30 cellular contexts compared by ENCODE assay signal in genomic region chr2:103459302-103459701, GRCh38.
DNase-seq lines count a peak whose midpoint lies in the region; ATAC-seq and TF ChIP-seq lines count a peak whose summit lies in the region.
"Had no signal": no experiment of that assay in that cellular context is flagged by ENCODE, and none has a peak within 500 bp of the region (broad histone marks: within the 10 kb centered on the region; RNA-seq: fewer than 3 reads in every experiment).

No MANE protein-coding gene starts in this region.

- H3K9ac ChIP-seq in endodermal cell (ENCODE audit: extremely low read depth, low read length, poor library complexity, severe bottlenecking), result no peak overlapping the region

- H3K27me3 ChIP-seq in endodermal cell (ENCODE audit: control insufficient read depth, insufficient read depth, low read length, poor library complexity, severe bottlenecking), result no peaks in the 10 kb centered on the region
- H3K27me3 ChIP-seq: adrenal gland, breast epithelium, left lung, MG63, Peyer's patch, thyroid gland had no signal

- peaks cover 7% of the 10 kb centered on the region for H3K9me3 ChIP-seq in endodermal cell (ENCODE audit: control insufficient read depth, low read length)
- H3K9me3 ChIP-seq: adrenal gland, breast epithelium, MG63, Peyer's patch, thyroid gland had no signal

- DNase-seq in DMS 273 treated with DMSO at 0.1 percent for 48 hours (lab: John Stamatoyannopoulos, UW) (peak; percentile 1), NCI-H2171 (lab: John Stamatoyannopoulos, UW) (peak; percentile 32), endodermal cell (no peak), 8988T (no peak), Calu3 (no peak), COLO829 (ENCODE audit: low spot score) (no peak)
- DNase-seq: activated CD4-positive, alpha-beta T cell treated with anti-CD3 and anti-CD28 coated beads, Interleukin-2, amount 50 U/mL, for 4 hours; activated gamma-delta T cell treated with Interleukin-2 at 50 U/mL for 16 hours; activated T-cell treated with anti-CD3 and anti-CD28 coated beads for 4 hours; adrenal gland; CD4-positive, alpha-beta T cell; EL; glutamatergic neuron; IMR-90; left lung; MG63; midbrain; NCI-H2029; NCI-H774; Peyer's patch; posterior cingulate gyrus; stimulated activated CD4-positive, alpha-beta T cell treated with anti-CD3 and anti-CD28 coated beads, Interleukin-2, amount 100 ng/mL, for 24 hours; stimulated activated naive B cell treated with anti-CD40 and anti-IgM and Interleukin-4, amounts not matched to agents 10 μg/mL and 1 μg/mL and 100 μg/mL, for 72 hours had no signal

- H3K27ac Mint-ChIP-seq in endodermal cell (no peak overlapping the region), Calu3 (ENCODE audit: unreplicated experiment) (no peak overlapping the region)
- H3K27ac Mint-ChIP-seq: CD4-positive, alpha-beta T cell; natural killer cell treated with Interleukin-12 subunit alpha and Interleukin-12 subunit beta and Interleukin-15 and Interleukin-18, amount 100 ng/mL, for 72 hours; stimulated activated naive B cell treated with anti-CD40 and anti-IgM and Interleukin-4, amounts not matched to agents 10 μg/mL and 1 μg/mL and 100 μg/mL, for 72 hours; WTC11 had no signal

- 60 to 76% methylated on average over 1 to 2 of the region's 2 CpGs for WGBS in endodermal cell (ENCODE audit: insufficient coverage in 1 of 2, insufficient read length in 1 of 2), 2 experiments

- H3K4me3 ChIP-seq in endodermal cell (ENCODE audit: low read length), result no peak overlapping the region
- H3K4me3 ChIP-seq: adrenal gland, breast epithelium, coronary artery, left lung, MG63, Peyer's patch, thyroid gland had no signal

- peak; percentile 20; the same call in 1 of the 2 replicates for TF ChIP-seq CTCF in 22Rv1 (IDR thresholded peaks at IDR 0.05)
- TF ChIP-seq CTCF in endodermal cell (conservative IDR thresholded peaks at IDR 0.05), result peak; percentile 10
- TF ChIP-seq CTCF in Calu3 (IDR thresholded peaks at IDR 0.05; ENCODE audit: unreplicated experiment), result no peak

- H3K36me3 ChIP-seq in endodermal cell (ENCODE audit: control insufficient read depth, insufficient read depth, low read length), result no peaks in the 10 kb centered on the region
- H3K36me3 ChIP-seq: adrenal gland, breast epithelium, left lung, MG63, Peyer's patch, thyroid gland had no signal

- ATAC-seq in GM18867 (IDR thresholded peaks at IDR 0.05; ENCODE audit: unreplicated experiment), result no peak
- ATAC-seq: left lung; natural killer cell treated with Interleukin-12 subunit alpha and Interleukin-12 subunit beta and Interleukin-15 and Interleukin-18, amount 100 ng/mL, for 72 hours; stimulated activated naive B cell treated with anti-CD40 and anti-IgM and Interleukin-4, amounts not matched to agents 10 μg/mL and 1 μg/mL and 100 μg/mL, for 72 hours; WTC11 had no signal

- H3K36me3 Mint-ChIP-seq in endodermal cell (ENCODE audit: low read depth) (no peaks in the 10 kb centered on the region), Calu3 (ENCODE audit: insufficient read depth, unreplicated experiment) (no peaks in the 10 kb centered on the region)
- H3K36me3 Mint-ChIP-seq: natural killer cell treated with Interleukin-12 subunit alpha and Interleukin-12 subunit beta and Interleukin-15 and Interleukin-18, amount 100 ng/mL, for 72 hours; stimulated activated naive B cell treated with anti-CD40 and anti-IgM and Interleukin-4, amounts not matched to agents 10 μg/mL and 1 μg/mL and 100 μg/mL, for 72 hours; WTC11 had no signal

- H3K27ac ChIP-seq in 22Rv1 (no peak overlapping the region), endodermal cell (ENCODE audit: low read depth, low read length) (no peak overlapping the region)
- H3K27ac ChIP-seq: adrenal gland, breast epithelium, coronary artery, left lung, Peyer's patch, thyroid gland had no signal

- BruUV-seq in Calu3 (replicated peaks; lab: Mats Ljungman, UMichigan), result no TSS peak

- H3K4me1 Mint-ChIP-seq in endodermal cell, result no peaks in the 10 kb centered on the region
- no peaks in the 10 kb centered on the region for H3K4me1 Mint-ChIP-seq in Calu3 (ENCODE audit: low read depth, unreplicated experiment)
- H3K4me1 Mint-ChIP-seq: stimulated activated naive B cell treated with anti-CD40 and anti-IgM and Interleukin-4, amounts not matched to agents 10 μg/mL and 1 μg/mL and 100 μg/mL, for 72 hours had no signal

- H3K4me1 ChIP-seq in endodermal cell (ENCODE audit: control insufficient read depth, insufficient read depth, low read length), result no peaks in the 10 kb centered on the region
- H3K4me1 ChIP-seq: adrenal gland, breast epithelium, left lung, Peyer's patch, thyroid gland had no signal

- no peaks in the 10 kb centered on the region for H3K9me3 Mint-ChIP-seq in endodermal cell
- peaks cover 8% of the 10 kb centered on the region for H3K9me3 Mint-ChIP-seq in Calu3 (ENCODE audit: low read depth, unreplicated experiment)

- CTCF ChIA-PET in Calu3 (lab: Charles Lee), result no interaction called here

- no peak overlapping the region for H3K4me3 Mint-ChIP-seq in endodermal cell
- no peak overlapping the region for H3K4me3 Mint-ChIP-seq in Calu3 (ENCODE audit: low read depth, unreplicated experiment)
- H3K4me3 Mint-ChIP-seq: CD4-positive, alpha-beta T cell; natural killer cell treated with Interleukin-12 subunit alpha and Interleukin-12 subunit beta and Interleukin-15 and Interleukin-18, amount 100 ng/mL, for 72 hours; stimulated activated naive B cell treated with anti-CD40 and anti-IgM and Interleukin-4, amounts not matched to agents 10 μg/mL and 1 μg/mL and 100 μg/mL, for 72 hours; WTC11 had no signal

- intact Hi-C loops in Calu3 (cut with micrococcal nuclease; ENCODE audit: unreplicated experiment), result no loop called here

- H3K27me3 Mint-ChIP-seq in endodermal cell (ENCODE audit: insufficient read depth) (no peaks in the 10 kb centered on the region), Calu3 (ENCODE audit: unreplicated experiment) (no peaks in the 10 kb centered on the region)
- H3K27me3 Mint-ChIP-seq: CD4-positive, alpha-beta T cell; natural killer cell treated with Interleukin-12 subunit alpha and Interleukin-12 subunit beta and Interleukin-15 and Interleukin-18, amount 100 ng/mL, for 72 hours; stimulated activated naive B cell treated with anti-CD40 and anti-IgM and Interleukin-4, amounts not matched to agents 10 μg/mL and 1 μg/mL and 100 μg/mL, for 72 hours had no signal

Comparison
In these comparisons a context has a peak if more than half of its experiments do, and no peak if none do; other contexts are left out.
1. DNase-seq: peak in DMS 273 treated with DMSO at 0.1 percent for 48 hours (single experiment) and NCI-H2171 (single experiment); none in endodermal cell (single experiment), 8988T (single experiment), Calu3 (single experiment) and COLO829 (single experiment).